Comparison of ENCODE assay signal across 8 cellular contexts in genomic region chr4:2241410-2242353, GRCh38. TPM values are rescaled to one million over a fixed set of nuclear protein-coding genes. Genes with fewer than 3 reads are reported as not detected.
DNase-seq lines count a peak whose midpoint lies in the region; ATAC-seq, FAIRE-seq and TF ChIP-seq lines count a peak whose summit lies in the region.

Gene HAUS3 (minus strand): TSS chr4:2242121. CDS start chr4:2240946, 1,175 bp downstream.
Gene POLN (minus strand): TSS chr4:2242121. CDS start chr4:2229231, 12,890 bp downstream.

- intact Hi-C loops in spleen (cut with DNase I; ENCODE audit: low total_unique reads), result no loop called here

- 0 to 1% (median 0%) methylated on average over 47 to 88 of the region's 88 CpGs for WGBS in spleen, 5 donors

- H3K9me3 ChIP-seq in WERI-Rb-1 (ENCODE audit: severe bottlenecking) (no peaks in the 10 kb centered on the region), spleen (no peaks in the 10 kb centered on the region)

- no peaks in the 10 kb centered on the region for H3K27me3 ChIP-seq in WERI-Rb-1 (ENCODE audit: insufficient read depth, low read depth, severe bottlenecking)
- no peaks in the 10 kb centered on the region for H3K27me3 ChIP-seq in bronchial epithelial cell (ENCODE audit: control insufficient read depth, insufficient read depth, low read length)
- H3K27me3 ChIP-seq in spleen (replicated peaks in 1 of 7), result no peaks in the 10 kb centered on the region

- peak; percentile 15 to 89 (median 16) for TF ChIP-seq POLR2A in spleen (IDR thresholded peaks at IDR 0.05)

- in situ Hi-C loops in ACHN (cut with HindIII; ENCODE audit: low pct_ligation_motif_present, low pct_unique_long_range_greater_than_20kb, low sequenced_read_pairs), result no loop called here

- H3K27ac ChIP-seq in WERI-Rb-1, result peak within 1 kb of the TSS; percentile 75
- peak within 1 kb of the TSS; percentile 73 to 94 (median 90) for H3K27ac ChIP-seq in spleen

- H3K36me3 ChIP-seq in WERI-Rb-1, result peaks cover 35% of the 10 kb centered on the region
- H3K36me3 ChIP-seq in bronchial epithelial cell (ENCODE audit: control insufficient read depth, insufficient read depth, low read length), result peaks cover 4% of the 10 kb centered on the region
- peaks cover 0 to 28% (median 0%) of the 10 kb centered on the region in 6 donors for H3K36me3 ChIP-seq in spleen

- TF ChIP-seq CTCF in WERI-Rb-1 (IDR thresholded peaks at IDR 0.05; ENCODE audit: low read depth, low read length) (no peak), bronchial epithelial cell (IDR thresholded peaks at IDR 0.05; ENCODE audit: insufficient read depth, low read length, severe bottlenecking) (no peak), spleen (IDR thresholded peaks at IDR 0.05 in 8 of 11, conservative IDR thresholded peaks at IDR 0.05 in 3 of 11) (peak in 3 of 11 experiments; percentile 35 to 44 (median 37))

- H3K4me3 ChIP-seq in WERI-Rb-1 (ENCODE audit: low read depth, low read length) (peak within 1 kb of the TSS; percentile 62), bronchial epithelial cell (ENCODE audit: low read depth, low read length) (peak within 1 kb of the TSS; percentile 95), spleen (peak within 1 kb of the TSS; percentile 67 to 96 (median 87))

- peak; percentile 94 for DNase-seq in ACHN
- DNase-seq in NCI-H2196 (lab: John Stamatoyannopoulos, UW; ENCODE audit: unreplicated experiment), result peak; percentile 96
- DNase-seq in WERI-Rb-1, result peak; percentile 99
- peak; percentile 90 for DNase-seq in bronchial epithelial cell (ENCODE audit: low read depth)
- DNase-seq in inferior parietal cortex (ENCODE audit: extremely low spot score), result peak; percentile 97
- DNase-seq in spleen, result peak; percentile 100

- FAIRE-seq in bronchial epithelial cell (lab: Jason Lieb, UNC), result no peak

- peaks cover 42 to 94% (median 87%) of the 10 kb centered on the region in 6 donors for H3K4me1 ChIP-seq in spleen

- peak; percentile 66 for ATAC-seq in GM18870 (IDR thresholded peaks at IDR 0.05; ENCODE audit: unreplicated experiment)
- peak; percentile 86 for ATAC-seq in HG03108 (IDR thresholded peaks at IDR 0.05; ENCODE audit: unreplicated experiment)

RNA-seq across cellular contexts. Expression of gene HAUS3, which starts in this region (rescaled TPM):
- total RNA-seq in bronchial epithelial cell (8.4 and 9.2 TPM in 2 replicates), spleen (10 to 100 TPM; 16.2 to 22.4 (median 19.2) TPM)
- polyA plus RNA-seq in spleen, result 10 to 100 TPM; 10.3 to 15.0 (median 13.0) TPM

RNA-seq across cellular contexts. Expression of gene POLN, which starts in this region (rescaled TPM):
- 1.4 and 1.6 TPM in 2 replicates for total RNA-seq in bronchial epithelial cell
- total RNA-seq in spleen, result 1 to 10 TPM; 1.9 to 3.5 (median 2.9) TPM
- polyA plus RNA-seq in spleen, result 1 to 10 TPM; 1.2 to 1.5 (median 1.5) TPM

Comparison
In these comparisons a context has a peak if more than half of its experiments do, and no peak if none do; other contexts are left out.
1. Peak in every context shown above with its lines: DNase-seq, ATAC-seq, H3K4me3 ChIP-seq and H3K27ac ChIP-seq.